Comparison of ENCODE assay signal across 24 cellular contexts in genomic region chr1:204113900-204114299, GRCh38. TPM values are rescaled to one million over a fixed set of nuclear protein-coding genes. Genes with fewer than 3 reads are reported as not detected.
DNase-seq lines count a peak whose midpoint lies in the region; ATAC-seq, FAIRE-seq and TF ChIP-seq lines count a peak whose summit lies in the region.
"Had no signal": no experiment of that assay in that cellular context is flagged by ENCODE, and none has a peak within 500 bp of the region (broad histone marks: within the 10 kb centered on the region; RNA-seq: fewer than 3 reads in every experiment).

No MANE protein-coding gene starts in this region.

- no peak overlapping the region for H3K56ac ChIP-seq in H1 (replicated peaks; ENCODE audit: insufficient read length, low read depth, low read length)

- no peaks in the 10 kb centered on the region for H3K27me3 Mint-ChIP-seq in progenitor cell of endocrine pancreas
- H3K27me3 Mint-ChIP-seq: activated CD4-positive, alpha-beta T cell treated with anti-CD3 and anti-CD28 coated beads, Interleukin-2, amount 10 ng/mL, durations not matched to agents 7 days and 5 days; CD8-positive, alpha-beta memory T cell; naive thymus-derived CD4-positive, alpha-beta T cell; stimulated activated memory B cell treated with anti-CD40 and anti-IgM and Interleukin-4, amounts not matched to agents 10 μg/mL and 1 μg/mL and 100 μg/mL, for 72 hours had no signal

- no peak for FAIRE-seq in H1 (lab: Jason Lieb, UNC)
- FAIRE-seq: GM12892 had no signal

- 0 out of 2 replicates have a peak, but pooled peaks cover 3% of the 10 kb centered on the region for H3F3A ChIP-seq in GM23248 (ENCODE audit: insufficient read depth)

- WGBS in GM23248 (ENCODE audit: low coverage in 1 of 2, low lambda C conversion rate in 2 of 2, missing lambda C conversion rate in 2 of 2), 2 experiments: 90 to 97% methylated on average over 1 of the region's 1 CpG
- WGBS in H1 (ENCODE audit: extremely low coverage in 1 of 2, insufficient coverage in 1 of 2, insufficient read length in 1 of 2, insufficient replicate concordance in 2 of 2, low coverage in 1 of 2, low lambda C conversion rate in 2 of 2, missing lambda C conversion rate in 1 of 2), 2 experiments: 81% methylated on average over 1 of the region's 1 CpG; no CpG with 5 or more reads in 1 of the 2 experiments

- H3K14ac ChIP-seq in H1 (ENCODE audit: insufficient read length): no peak overlapping the region

- peaks cover 22% of the 10 kb centered on the region for H3K79me1 ChIP-seq in H1 (ENCODE audit: low read depth, low read length)

- H2AFZ ChIP-seq in GM23248 (no peak overlapping the region), H1 (ENCODE audit: low read length) (no peak overlapping the region)

- no peak overlapping the region for H2BK120ac ChIP-seq in H1 (replicated peaks; ENCODE audit: low read depth, low read length)

- H3K4me1 ChIP-seq in GM23248 (ENCODE audit: insufficient read depth) (peaks cover 11% of the 10 kb centered on the region), RWPE2 (ENCODE audit: insufficient read depth, poor library complexity, severe bottlenecking) (no peaks in the 10 kb centered on the region), H1 (replicated peaks in 1 of 4; ENCODE audit: control insufficient read depth in 3 of 4, insufficient read depth in 4 of 4, low read length in 3 of 4) (peaks cover 3 to 21% (median 16%) of the 10 kb centered on the region in 4 experiments), foreskin keratinocyte (no peaks in the 10 kb centered on the region)

- no peak overlapping the region for H3K4me2 ChIP-seq in GM23248 (ENCODE audit: unreplicated experiment)
- H3K4me2 ChIP-seq in H1 (ENCODE audit: insufficient read depth in 1 of 2, low read depth in 2 of 2, low read length in 2 of 2): no peak overlapping the region

- H3K4me1 Mint-ChIP-seq in progenitor cell of endocrine pancreas (ENCODE audit: low read depth): peaks cover 5% of the 10 kb centered on the region
- H3K4me1 Mint-ChIP-seq: activated CD4-positive, alpha-beta T cell treated with anti-CD3 and anti-CD28 coated beads, Interleukin-2, amount 10 ng/mL, durations not matched to agents 7 days and 5 days had no signal

- no peak for TF ChIP-seq CTCF in RWPE2 (IDR thresholded peaks at IDR 0.05; ENCODE audit: poor library complexity, severe bottlenecking)
- TF ChIP-seq CTCF in H1 (IDR thresholded peaks at IDR 0.05; ENCODE audit: control extremely low read depth in 1 of 3, insufficient read depth in 1 of 3, low read depth in 1 of 3, low read length in 3 of 3): no peak
- no peak for TF ChIP-seq CTCF in progenitor cell of endocrine pancreas (IDR thresholded peaks at IDR 0.05; ENCODE audit: unreplicated experiment)
- TF ChIP-seq CTCF in foreskin keratinocyte (conservative IDR thresholded peaks at IDR 0.05): no peak

- no peak overlapping the region for H3K23ac ChIP-seq in H1 (ENCODE audit: insufficient read length)

- H3K27ac ChIP-seq in GM23248 (no peak overlapping the region), RWPE2 (ENCODE audit: poor library complexity, severe bottlenecking) (no peak overlapping the region), H1 (ENCODE audit: low read depth, low read length) (peak overlapping the region; percentile 23; the same call in 1 of the 2 replicates), foreskin keratinocyte (no peak overlapping the region)
- H3K27ac ChIP-seq: epithelial cell of prostate, gastrocnemius medialis, thoracic aorta had no signal

- no peak for TF ChIP-seq POLR2A in H1 (IDR thresholded peaks at IDR 0.05; ENCODE audit: control extremely low read depth in 1 of 2, low read depth in 2 of 2, low read length in 2 of 2)

- in situ Hi-C loops in GM23248 (cut with MboI): no loop called here

- no peak overlapping the region for H2BK20ac ChIP-seq in H1 (ENCODE audit: low read length)

- no peak overlapping the region for H4K91ac ChIP-seq in H1 (replicated peaks; ENCODE audit: insufficient read length, low read length)

- H3K9ac ChIP-seq in GM23248 (no peak overlapping the region), H1 (replicated peaks in 1 of 4; ENCODE audit: extremely low read depth in 1 of 4, low read depth in 3 of 4, low read length in 3 of 4) (no peak overlapping the region)

- H2BK5ac ChIP-seq in H1 (ENCODE audit: low read depth, low read length): 0 out of 2 replicates have a peak overlapping the region, but pooled peaks have one; percentile 35

- H2BK12ac ChIP-seq in H1 (ENCODE audit: low read depth, low read length): 0 out of 2 replicates have a peak overlapping the region, but pooled peaks have one; percentile 3

- H4K20me1 ChIP-seq in GM23248 (ENCODE audit: insufficient read depth) (no peaks in the 10 kb centered on the region), H1 (replicated peaks in 1 of 2; ENCODE audit: control insufficient read depth in 1 of 2, insufficient read depth in 2 of 2, low read length in 2 of 2) (peaks cover 13 to 29% of the 10 kb centered on the region in 2 experiments)

- H3K36me3 Mint-ChIP-seq in progenitor cell of endocrine pancreas (ENCODE audit: insufficient read depth): peaks cover 6% of the 10 kb centered on the region
- H3K36me3 Mint-ChIP-seq: memory B cell; naive thymus-derived CD4-positive, alpha-beta T cell; stimulated activated memory B cell treated with anti-CD40 and anti-IgM and Interleukin-4, amounts not matched to agents 10 μg/mL and 1 μg/mL and 100 μg/mL, for 72 hours; T-cell had no signal

- H3K18ac ChIP-seq in H1 (ENCODE audit: extremely low read depth, low read length): no peak overlapping the region

- H4K8ac ChIP-seq in H1 (ENCODE audit: extremely low read depth, insufficient read depth, low read length): no peak overlapping the region

- H2BK15ac ChIP-seq in H1 (ENCODE audit: low read length): no peak overlapping the region

- no peak for TF ChIP-seq RAD21 in H1 (IDR thresholded peaks at IDR 0.05 in 1 of 2, conservative IDR thresholded peaks at IDR 0.05 in 1 of 2; ENCODE audit: low read depth in 2 of 2, low read length in 2 of 2)

- TF ChIP-seq EP300 in H1 (IDR thresholded peaks at IDR 0.05; ENCODE audit: borderline replicate concordance in 1 of 2, low read depth in 2 of 2, low read length in 2 of 2): no peak

- peak overlapping the region; percentile 68 for H3K27ac Mint-ChIP-seq in progenitor cell of endocrine pancreas
- H3K27ac Mint-ChIP-seq: memory B cell; naive thymus-derived CD4-positive, alpha-beta T cell; stimulated activated memory B cell treated with anti-CD40 and anti-IgM and Interleukin-4, amounts not matched to agents 10 μg/mL and 1 μg/mL and 100 μg/mL, for 72 hours; T-cell had no signal

- ATAC-seq in RWPE2 (ENCODE audit: low read depth) (0 out of 3 replicates have a peak, but pooled peaks have one; percentile 21), GM18520 (IDR thresholded peaks at IDR 0.05; ENCODE audit: unreplicated experiment) (no peak), foreskin keratinocyte (no peak)
- ATAC-seq: stimulated activated memory B cell treated with anti-CD40 and anti-IgM and Interleukin-4, amounts not matched to agents 10 μg/mL and 1 μg/mL and 100 μg/mL, for 72 hours; T-cell had no signal

- POLR2A ChIA-PET in H1 (lab: Charles Lee; ENCODE audit: partially characterized antibody): interaction anchor here (0.7 to 1.8 kb wide), 4 partner anchors 10 to 246 kb away, joined by 3 to 5 read pairs (median 4); no protein-coding TSS in a partner anchor

- H3K79me2 ChIP-seq in GM23248 (ENCODE audit: insufficient read depth): 0 out of 2 replicates have a peak, but pooled peaks cover 7% of the 10 kb centered on the region
- H3K79me2 ChIP-seq in H1 (ENCODE audit: control insufficient read depth in 1 of 2, insufficient read depth in 2 of 2, low read length in 2 of 2): peaks cover 5 to 81% of the 10 kb centered on the region in 2 experiments; a peak in 3 of 4 replicates

- H3K23me2 ChIP-seq in H1 (ENCODE audit: low read depth, low read length): no peaks in the 10 kb centered on the region; the same call in 1 of the 2 replicates

- no peak overlapping the region for H4K5ac ChIP-seq in H1 (ENCODE audit: insufficient read length, low read depth, low read length)

- no peak overlapping the region for H3K4ac ChIP-seq in H1 (replicated peaks; ENCODE audit: insufficient read length, low read depth, low read length)

- H3K4me3 Mint-ChIP-seq in progenitor cell of endocrine pancreas (ENCODE audit: low read depth): no peak overlapping the region
- H3K4me3 Mint-ChIP-seq: activated CD4-positive, alpha-beta T cell treated with anti-CD3 and anti-CD28 coated beads, Interleukin-2, amount 10 ng/mL, durations not matched to agents 7 days and 5 days; CD8-positive, alpha-beta memory T cell; memory B cell; naive thymus-derived CD4-positive, alpha-beta T cell; stimulated activated memory B cell treated with anti-CD40 and anti-IgM and Interleukin-4, amounts not matched to agents 10 μg/mL and 1 μg/mL and 100 μg/mL, for 72 hours; T-cell had no signal

- no peak overlapping the region for H2AK5ac ChIP-seq in H1 (ENCODE audit: low read depth, low read length)

- H3K9me2 ChIP-seq in GM23248 (ENCODE audit: insufficient read depth): no peaks in the 10 kb centered on the region

- peak; percentile 52 for DNase-seq in GM23248
- DNase-seq in RWPE2 (ENCODE audit: low spot score): no peak
- no peak for DNase-seq in H1 (ENCODE audit: low read depth in 1 of 2, low spot score in 2 of 2)
- no peak for DNase-seq in progenitor cell of endocrine pancreas (ENCODE audit: low spot score, unreplicated experiment)
- no peak for DNase-seq in foreskin keratinocyte
- no peak for DNase-seq in stimulated activated naive CD4-positive, alpha-beta T cell treated with Interleukin-2 at 50 U/mL for 16 hours (lab: John Stamatoyannopoulos, UW)
- no peak for DNase-seq in NCI-H2107 (lab: John Stamatoyannopoulos, UW)
- DNase-seq: activated CD4-positive, alpha-beta T cell treated with anti-CD3 and anti-CD28 coated beads, Interleukin-2, amount 10 ng/mL, durations not matched to agents 7 days and 5 days; CD8-positive, alpha-beta memory T cell; DMS79 treated with DMSO at 0.1 percent for 48 hours; gastrocnemius medialis; HCEC 1CT; naive thymus-derived CD4-positive, alpha-beta T cell; NCI-H1436 treated with DMSO at 0.1 percent for 48 hours; NCI-H748 treated with DMSO at 0.1 percent for 48 hours; SHP77 treated with DMSO at 0.1 percent for 48 hours; T-cell had no signal

- no peaks in the 10 kb centered on the region for H3K27me3 ChIP-seq in GM23248 (replicated peaks; ENCODE audit: insufficient read depth)
- H3K27me3 ChIP-seq in RWPE2 (ENCODE audit: insufficient read depth, poor library complexity, severe bottlenecking): no peaks in the 10 kb centered on the region
- no peaks in the 10 kb centered on the region; a peak in 1 of 7 replicates for H3K27me3 ChIP-seq in H1 (replicated peaks in 1 of 4; ENCODE audit: control insufficient read depth in 3 of 4, extremely low read depth in 1 of 4, insufficient read depth in 3 of 4, low read length in 3 of 4)
- H3K27me3 ChIP-seq in foreskin keratinocyte: no peaks in the 10 kb centered on the region
- H3K27me3 ChIP-seq: gastrocnemius medialis had no signal

- no peaks in the 10 kb centered on the region for H3K9me3 Mint-ChIP-seq in progenitor cell of endocrine pancreas (ENCODE audit: low read depth)
- H3K9me3 Mint-ChIP-seq: activated CD4-positive, alpha-beta T cell treated with anti-CD3 and anti-CD28 coated beads, Interleukin-2, amount 10 ng/mL, durations not matched to agents 7 days and 5 days; CD8-positive, alpha-beta memory T cell; memory B cell; naive thymus-derived CD4-positive, alpha-beta T cell; stimulated activated memory B cell treated with anti-CD40 and anti-IgM and Interleukin-4, amounts not matched to agents 10 μg/mL and 1 μg/mL and 100 μg/mL, for 72 hours; T-cell had no signal

- no peak overlapping the region for H3K4me3 ChIP-seq in GM23248
- H3K4me3 ChIP-seq in RWPE2 (ENCODE audit: severe bottlenecking): no peak overlapping the region
- no peak overlapping the region for H3K4me3 ChIP-seq in H1 (ENCODE audit: extremely low read depth in 1 of 4, insufficient read depth in 2 of 4, low read depth in 3 of 4, low read length in 4 of 4)
- H3K4me3 ChIP-seq: gastrocnemius medialis, thoracic aorta had no signal

- H3K9me3 ChIP-seq in GM23248 (ENCODE audit: low read depth): no peaks in the 10 kb centered on the region
- H3K9me3 ChIP-seq in RWPE2 (ENCODE audit: severe bottlenecking): no peaks in the 10 kb centered on the region
- H3K9me3 ChIP-seq in H1 (ENCODE audit: insufficient read depth in 2 of 2, low read depth in 1 of 2, low read length in 1 of 2): no peaks in the 10 kb centered on the region
- H3K9me3 ChIP-seq: gastrocnemius medialis, thoracic aorta had no signal

- H3K36me3 ChIP-seq in GM23248 (ENCODE audit: low read depth) (no peaks in the 10 kb centered on the region), RWPE2 (ENCODE audit: low read depth) (peaks cover 25% of the 10 kb centered on the region), H1 (ENCODE audit: control insufficient read depth in 2 of 4, insufficient read depth in 4 of 4, low read length in 3 of 4) (peaks cover 14 to 42% (median 24%) of the 10 kb centered on the region in 4 experiments)

- CTCF ChIA-PET in H1 (lab: Charles Lee; ENCODE audit: partially characterized antibody): interaction anchor here (0.7 to 7.6 kb wide), 11 partner anchors 12 to 285 kb away, joined by 3 to 105 read pairs (median 3); partner anchors contain the start of gene SOX13

RNA-seq across cellular contexts. Expression of gene ETNK2, which starts 37.9 kb away (rescaled TPM):
- 4.2 and 6.1 TPM in 2 replicates for total RNA-seq in GM23248 (2014; rRNA removed; shearing (Covaris generic))
- 5.0 and 5.2 TPM in 2 replicates for polyA plus RNA-seq in GM23248 (2016; fragmentation: Nextera tagmentation; extraction: Ambion mirVana)
- total RNA-seq in H1 (2021; fragmentation: NEBNext Ultra II Directional; extraction: Animal tissue kit (Norgen Biotek cat#: 25700)): 20.1 and 23.1 TPM in 2 replicates
- 24.5 and 26.7 TPM in 2 replicates for polyA plus RNA-seq in H1 (2011; rRNA removed)
- polyA plus RNA-seq in H1 (2011; cell fraction: cytosol; rRNA removed): 22.8 TPM
- polyA plus RNA-seq in H1 (2011; cell fraction: nucleus; rRNA removed): 23.2 TPM
- 14.3 to 19.9 TPM (median 18.7 TPM) in 4 replicates for polyA plus RNA-seq in H1 (2012, experiment 1 of 2)
- polyA plus RNA-seq in H1 (2012, experiment 2 of 2): 23.9 TPM
- 11.3 TPM for polyA plus RNA-seq in H1 (2013, experiment 1 of 2)
- polyA plus RNA-seq in H1 (2013, experiment 2 of 2): 11.4 TPM
- polyA minus RNA-seq in H1 (2011; rRNA and poly(A)+ RNA removed): 31.5 and 38.8 TPM in 2 replicates
- 11.0 TPM for polyA minus RNA-seq in H1 (2011; cell fraction: cytosol; rRNA and poly(A)+ RNA removed)
- polyA minus RNA-seq in H1 (2011; cell fraction: nucleus; rRNA and poly(A)+ RNA removed): 10.8 TPM
- 22.6 and 24.5 TPM in 2 replicates for total RNA-seq in progenitor cell of endocrine pancreas
- total RNA-seq in foreskin keratinocyte: 14.4 and 15.8 TPM in 2 replicates
- polyA plus RNA-seq in foreskin keratinocyte: 13.1 and 14.0 TPM in 2 replicates

RNA-seq across cellular contexts. Expression of gene SOX13, which starts 41.0 kb away (rescaled TPM):
- 5.5 and 5.8 TPM in 2 replicates for total RNA-seq in GM23248 (2014; rRNA removed; shearing (Covaris generic))
- polyA plus RNA-seq in GM23248 (2016; fragmentation: Nextera tagmentation; extraction: Ambion mirVana): 3.0 and 3.1 TPM in 2 replicates
- 173 and 180 TPM in 2 replicates for total RNA-seq in H1 (2021; fragmentation: NEBNext Ultra II Directional; extraction: Animal tissue kit (Norgen Biotek cat#: 25700))
- polyA plus RNA-seq in H1 (2011; rRNA removed): 113 and 169 TPM in 2 replicates
- polyA plus RNA-seq in H1 (2011; cell fraction: cytosol; rRNA removed): 96.2 TPM
- polyA plus RNA-seq in H1 (2011; cell fraction: nucleus; rRNA removed): 219 TPM
- polyA plus RNA-seq in H1 (2012, experiment 1 of 2): 59.8 to 90.9 TPM (median 83.4 TPM) in 4 replicates
- polyA plus RNA-seq in H1 (2012, experiment 2 of 2): 63.6 TPM
- polyA plus RNA-seq in H1 (2013, experiment 1 of 2): 44.3 TPM
- 44.2 TPM for polyA plus RNA-seq in H1 (2013, experiment 2 of 2)
- 81.6 and 128 TPM in 2 replicates for polyA minus RNA-seq in H1 (2011; rRNA and poly(A)+ RNA removed)
- 90.1 TPM for polyA minus RNA-seq in H1 (2011; cell fraction: cytosol; rRNA and poly(A)+ RNA removed)
- polyA minus RNA-seq in H1 (2011; cell fraction: nucleus; rRNA and poly(A)+ RNA removed): 162 TPM
- 58.2 and 61.6 TPM in 2 replicates for total RNA-seq in progenitor cell of endocrine pancreas
- total RNA-seq in foreskin keratinocyte: 9.5 and 10.6 TPM in 2 replicates
- 7.1 and 7.7 TPM in 2 replicates for polyA plus RNA-seq in foreskin keratinocyte
- polyA plus RNA-seq: naive thymus-derived CD4-positive, alpha-beta T cell had no signal

RNA-seq across cellular contexts. Expression of gene REN, which starts 52.2 kb away (rescaled TPM):
- total RNA-seq in GM23248 (2014; rRNA removed; shearing (Covaris generic)): not detected in 2 replicates
- not detected in 2 replicates for polyA plus RNA-seq in GM23248 (2016; fragmentation: Nextera tagmentation; extraction: Ambion mirVana)
- total RNA-seq in H1 (2021; fragmentation: NEBNext Ultra II Directional; extraction: Animal tissue kit (Norgen Biotek cat#: 25700)): not detected in 2 replicates
- polyA plus RNA-seq in H1 (2011; rRNA removed): 0.05 and 0.11 TPM in 2 replicates
- polyA plus RNA-seq in H1 (2011; cell fraction: cytosol; rRNA removed): not detected
- not detected for polyA plus RNA-seq in H1 (2011; cell fraction: nucleus; rRNA removed)
- polyA plus RNA-seq in H1 (2012, experiment 1 of 2): 0.12 TPM in 1 of 4 replicates, not detected in the others
- not detected for polyA plus RNA-seq in H1 (2012, experiment 2 of 2)
- 0.06 TPM for polyA plus RNA-seq in H1 (2013, experiment 1 of 2)
- polyA plus RNA-seq in H1 (2013, experiment 2 of 2): 0.04 TPM
- polyA minus RNA-seq in H1 (2011; rRNA and poly(A)+ RNA removed): 0.38 TPM in 1 of 2 replicates, not detected in the other
- not detected for polyA minus RNA-seq in H1 (2011; cell fraction: cytosol; rRNA and poly(A)+ RNA removed)
- polyA minus RNA-seq in H1 (2011; cell fraction: nucleus; rRNA and poly(A)+ RNA removed): not detected
- not detected in 2 replicates for total RNA-seq in progenitor cell of endocrine pancreas
- not detected in 2 replicates for total RNA-seq in foreskin keratinocyte
- 0.06 and 0.10 TPM in 2 replicates for polyA plus RNA-seq in foreskin keratinocyte
- total RNA-seq: activated CD4-positive, alpha-beta T cell treated with anti-CD3 and anti-CD28 coated beads, Interleukin-2, amount 10 ng/mL, durations not matched to agents 7 days and 5 days; CD8-positive, alpha-beta memory T cell; naive thymus-derived CD4-positive, alpha-beta T cell; OCI-LY7; T-cell; thoracic aorta had no signal
- polyA plus RNA-seq: CD8-positive, alpha-beta memory T cell; naive thymus-derived CD4-positive, alpha-beta T cell had no signal
